In genomic region chr16:24741862-24742261, GRCh38 we compare ENCODE assay signal across 27 cellular contexts.
"Had no signal": no experiment of that assay in that cellular context is flagged by ENCODE, and none has a peak within 500 bp of the region (broad histone marks: within the 10 kb centered on the region; RNA-seq: fewer than 3 reads in every experiment).

No MANE protein-coding gene starts in this region.

- DNase-seq: dorsolateral prefrontal cortex; effector CD4-positive, alpha-beta T cell; head of caudate nucleus; left cardiac atrium; left lung; mesenchymal stem cell; mucosa of descending colon; naive B cell; stimulated activated CD4-positive, alpha-beta T cell treated with anti-CD3 and anti-CD28 coated beads, Interleukin-12 subunit alpha, Interleukin-12 subunit beta, amount 100 ng/mL, for 4 hours; stimulated activated CD4-positive, alpha-beta T cell treated with anti-CD3 and anti-CD28 coated beads, Interleukin-1b, Interleukin-23, amount 100 ng/mL, for 48 hours; stimulated activated CD4-positive, alpha-beta T cell treated with anti-CD3 and anti-CD28 coated beads, Interleukin-4, amount 100 ng/mL, for 1 hour; stimulated activated CD8-positive, alpha-beta memory T cell treated with anti-CD3 and anti-CD28 coated beads, Interleukin-4, amount 100 ng/mL, for 48 hours; stimulated activated naive CD4-positive, alpha-beta T cell treated with Interleukin-2 at 50 U/mL for 16 hours; stomach; substantia nigra; testis; tibial artery had no signal

- FAIRE-seq: frontal cortex had no signal

- H3K4me3 ChIP-seq: dorsolateral prefrontal cortex, hepatocyte, left lung, mucosa of descending colon, neural progenitor cell, smooth muscle cell, stomach, testis, tibial artery, vagina had no signal

- H3K4me3 Mint-ChIP-seq: mesothelial cell of epicardium, nephron, neural progenitor cell had no signal

- ATAC-seq: left cardiac atrium, mucosa of descending colon, sciatic nerve had no signal

- H3K9ac ChIP-seq: neural progenitor cell, parathyroid adenoma had no signal

- H3K36me3 ChIP-seq: left lung, neural progenitor cell, tibial artery, vagina had no signal

- H3K9me3 Mint-ChIP-seq: mesothelial cell of epicardium, nephron, neural progenitor cell had no signal

- H3K27ac Mint-ChIP-seq: nephron, neural progenitor cell, progenitor cell of endocrine pancreas had no signal

- H3K27me3 ChIP-seq: dorsolateral prefrontal cortex, hepatocyte, left lung, neural progenitor cell, stomach, testis, tibial artery, vagina had no signal

- H2AFZ ChIP-seq: hepatocyte, neural progenitor cell, parathyroid adenoma had no signal

- H3K4me2 ChIP-seq: hepatocyte, neural progenitor cell, smooth muscle cell had no signal

- H3K27ac ChIP-seq: dorsolateral prefrontal cortex, hepatocyte, left lung, neural progenitor cell, parathyroid adenoma, stomach, vagina had no signal

- H3K9me3 ChIP-seq: left lung, mucosa of descending colon, stomach, testis, tibial artery, vagina had no signal

- H3K27me3 Mint-ChIP-seq: naive B cell, progenitor cell of endocrine pancreas had no signal
